ENCODE assay signal across 1 cellular context in the genomic region with DNA sequence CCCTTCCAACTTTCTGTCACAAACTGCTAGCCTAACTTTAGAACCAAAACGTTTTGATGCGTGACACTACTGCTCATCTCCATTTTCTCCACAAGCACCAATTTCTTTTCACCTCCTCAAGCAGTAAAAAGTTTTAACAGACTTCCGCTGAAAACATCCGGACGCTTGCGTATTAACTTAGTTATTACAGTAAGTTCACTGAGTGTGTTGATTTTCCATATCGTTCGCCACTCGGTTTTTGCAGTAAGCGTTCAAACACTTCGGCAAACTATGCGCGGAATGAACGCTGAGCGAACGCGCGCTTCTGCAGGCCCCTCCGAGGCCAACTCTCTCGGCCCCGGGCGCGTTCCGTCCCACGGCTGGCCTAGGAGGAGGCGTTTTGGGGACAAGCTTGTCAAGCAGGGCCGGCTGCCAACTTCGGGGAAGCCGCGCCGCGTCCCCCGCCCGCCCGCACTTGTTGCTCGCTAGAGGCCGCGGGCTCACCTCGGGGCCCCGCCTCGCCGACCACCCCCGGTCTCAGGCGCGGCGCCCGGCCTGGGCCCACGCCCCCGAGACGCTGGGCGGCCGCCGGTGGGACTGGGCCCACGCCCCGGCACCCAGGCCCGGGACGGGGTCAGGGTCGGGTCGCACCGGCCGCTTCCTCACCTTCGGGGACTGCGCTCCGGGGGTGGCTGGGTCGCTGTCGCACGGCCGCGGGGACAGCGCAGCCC.
TF ChIP-seq lines count a peak whose summit lies in the region.

No MANE protein-coding gene starts in this region.

TF ChIP-seq in HepG2, 621 proteins besides CTCF, POLR2A, EP300 and RAD21 (continues in another document):
- TF ChIP-seq GABPB1 (CRISPR knock-in tag; IDR thresholded peaks at IDR 0.05) (peak; percentile 35; the same call in 1 of the 2 replicates), ZNF746 (CRISPR knock-in tag; IDR thresholded peaks at IDR 0.05) (no peak), AGO1 (IDR thresholded peaks at IDR 0.05; ENCODE audit: low read depth, low read length, poor library complexity, severe bottlenecking) (peak; percentile 85), GABPA (IDR thresholded peaks at IDR 0.05; ENCODE audit: low read depth, low read length) (no peak), GABPA (CRISPR knock-in tag; IDR thresholded peaks at IDR 0.05; ENCODE audit: low read depth) (no peak), KLF15 (CRISPR knock-in tag; IDR thresholded peaks at IDR 0.05; ENCODE audit: borderline replicate concordance) (no peak), NPAS2 (CRISPR knock-in tag; IDR thresholded peaks at IDR 0.05; ENCODE audit: borderline replicate concordance) (no peak), MIER2 (CRISPR knock-in tag; IDR thresholded peaks at IDR 0.05) (no peak), ZSCAN9 (CRISPR knock-in tag; IDR thresholded peaks at IDR 0.05; ENCODE audit: borderline replicate concordance) (peak; percentile 36; the same call in 1 of the 2 replicates), SIX1 (CRISPR knock-in tag; IDR thresholded peaks at IDR 0.05; ENCODE audit: borderline replicate concordance) (no peak), ISL2 (CRISPR knock-in tag; IDR thresholded peaks at IDR 0.05) (no peak), ZNF546 (CRISPR knock-in tag; conservative IDR thresholded peaks at IDR 0.05) (no peak), NONO (IDR thresholded peaks at IDR 0.05) (no peak), NONO (CRISPR knock-in tag; conservative IDR thresholded peaks at IDR 0.05) (no peak), ZNF672 (CRISPR knock-in tag; IDR thresholded peaks at IDR 0.05) (no peak), ZNF550 (CRISPR knock-in tag; IDR thresholded peaks at IDR 0.05; ENCODE audit: borderline replicate concordance) (no peak), HNRNPLL (IDR thresholded peaks at IDR 0.05; ENCODE audit: low read depth, low read length, poor library complexity, severe bottlenecking) (no peak), CBX1 (IDR thresholded peaks at IDR 0.05; ENCODE audit: low read depth) (no peak), ZNF350 (CRISPR knock-in tag; IDR thresholded peaks at IDR 0.05; ENCODE audit: borderline replicate concordance, low read depth) (no peak), FOXA1 (IDR thresholded peaks at IDR 0.05) (no peak), FOXA1 (CRISPR knock-in tag; IDR thresholded peaks at IDR 0.05) (0 out of 2 replicates have a peak, but pooled peaks have one; percentile 9), ZNF530 (CRISPR knock-in tag; IDR thresholded peaks at IDR 0.05; ENCODE audit: low read depth) (0 out of 2 replicates have a peak, but pooled peaks have one; percentile 35), MTF1 (CRISPR knock-in tag; IDR thresholded peaks at IDR 0.05) (no peak), ZNF432 (CRISPR knock-in tag; IDR thresholded peaks at IDR 0.05; ENCODE audit: borderline replicate concordance) (no peak), RFX1 (IDR thresholded peaks at IDR 0.05) (no peak), FOXK2 (IDR thresholded peaks at IDR 0.05) (no peak), HNRNPK (IDR thresholded peaks at IDR 0.05; ENCODE audit: low read depth, low read length, poor library complexity, severe bottlenecking) (no peak), POLR2G (IDR thresholded peaks at IDR 0.05; ENCODE audit: low read depth, low read length) (no peak; the same call in none of the 2 replicates), TBX3 (IDR thresholded peaks at IDR 0.05; ENCODE audit: borderline replicate concordance) (no peak), ZNF225 (CRISPR knock-in tag; IDR thresholded peaks at IDR 0.05) (no peak), RBFOX2 (IDR thresholded peaks at IDR 0.05; ENCODE audit: low read depth, low read length) (peak; percentile 59), CC2D1A (CRISPR knock-in tag; IDR thresholded peaks at IDR 0.05) (no peak), KAT2B (IDR thresholded peaks at IDR 0.05; ENCODE audit: borderline replicate concordance, low read depth, low read length) (no peak), RORA (CRISPR knock-in tag; IDR thresholded peaks at IDR 0.05) (no peak), ZNF567 (CRISPR knock-in tag; IDR thresholded peaks at IDR 0.05; ENCODE audit: borderline replicate concordance) (no peak), SNAPC2 (CRISPR knock-in tag; IDR thresholded peaks at IDR 0.05) (no peak), SOX5 (CRISPR knock-in tag; IDR thresholded peaks at IDR 0.05; ENCODE audit: borderline replicate concordance) (no peak), NRL (CRISPR knock-in tag; IDR thresholded peaks at IDR 0.05; ENCODE audit: borderline replicate concordance) (no peak), TCF7 (IDR thresholded peaks at IDR 0.05; ENCODE audit: low read depth) (no peak), ZSCAN31 (CRISPR knock-in tag; IDR thresholded peaks at IDR 0.05; ENCODE audit: low read depth) (no peak), CBX5 (CRISPR knock-in tag; IDR thresholded peaks at IDR 0.05; ENCODE audit: borderline replicate concordance) (no peak), TRIM24 (CRISPR knock-in tag; IDR thresholded peaks at IDR 0.05) (no peak)
- TF ChIP-seq, protein P1, sequence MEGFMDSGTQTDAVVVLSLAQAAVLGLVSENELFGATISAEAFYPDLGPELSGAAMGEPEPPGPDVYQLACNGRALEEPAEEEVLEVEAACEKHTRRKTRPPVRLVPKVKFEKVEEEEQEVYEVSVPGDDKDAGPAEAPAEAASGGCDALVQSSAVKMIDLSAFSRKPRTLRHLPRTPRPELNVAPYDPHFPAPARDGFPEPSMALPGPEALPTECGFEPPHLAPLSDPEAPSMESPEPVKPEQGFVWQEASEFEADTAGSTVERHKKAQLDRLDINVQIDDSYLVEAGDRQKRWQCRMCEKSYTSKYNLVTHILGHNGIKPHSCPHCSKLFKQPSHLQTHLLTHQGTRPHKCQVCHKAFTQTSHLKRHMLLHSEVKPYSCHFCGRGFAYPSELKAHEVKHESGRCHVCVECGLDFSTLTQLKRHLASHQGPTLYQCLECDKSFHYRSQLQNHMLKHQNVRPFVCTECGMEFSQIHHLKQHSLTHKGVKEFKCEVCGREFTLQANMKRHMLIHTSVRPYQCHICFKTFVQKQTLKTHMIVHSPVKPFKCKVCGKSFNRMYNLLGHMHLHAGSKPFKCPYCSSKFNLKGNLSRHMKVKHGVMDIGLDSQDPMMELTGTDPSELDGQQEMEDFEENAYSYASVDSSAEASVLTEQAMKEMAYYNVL (CRISPR knock-in tag; IDR thresholded peaks at IDR 0.05; ENCODE audit: borderline replicate concordance) = no peak
- TF ChIP-seq, protein P2, sequence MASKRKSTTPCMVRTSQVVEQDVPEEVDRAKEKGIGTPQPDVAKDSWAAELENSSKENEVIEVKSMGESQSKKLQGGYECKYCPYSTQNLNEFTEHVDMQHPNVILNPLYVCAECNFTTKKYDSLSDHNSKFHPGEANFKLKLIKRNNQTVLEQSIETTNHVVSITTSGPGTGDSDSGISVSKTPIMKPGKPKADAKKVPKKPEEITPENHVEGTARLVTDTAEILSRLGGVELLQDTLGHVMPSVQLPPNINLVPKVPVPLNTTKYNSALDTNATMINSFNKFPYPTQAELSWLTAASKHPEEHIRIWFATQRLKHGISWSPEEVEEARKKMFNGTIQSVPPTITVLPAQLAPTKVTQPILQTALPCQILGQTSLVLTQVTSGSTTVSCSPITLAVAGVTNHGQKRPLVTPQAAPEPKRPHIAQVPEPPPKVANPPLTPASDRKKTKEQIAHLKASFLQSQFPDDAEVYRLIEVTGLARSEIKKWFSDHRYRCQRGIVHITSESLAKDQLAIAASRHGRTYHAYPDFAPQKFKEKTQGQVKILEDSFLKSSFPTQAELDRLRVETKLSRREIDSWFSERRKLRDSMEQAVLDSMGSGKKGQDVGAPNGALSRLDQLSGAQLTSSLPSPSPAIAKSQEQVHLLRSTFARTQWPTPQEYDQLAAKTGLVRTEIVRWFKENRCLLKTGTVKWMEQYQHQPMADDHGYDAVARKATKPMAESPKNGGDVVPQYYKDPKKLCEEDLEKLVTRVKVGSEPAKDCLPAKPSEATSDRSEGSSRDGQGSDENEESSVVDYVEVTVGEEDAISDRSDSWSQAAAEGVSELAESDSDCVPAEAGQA (IDR thresholded peaks at IDR 0.05; ENCODE audit: low read depth) = no peak
- TF ChIP-seq, protein P2 (CRISPR knock-in tag; IDR thresholded peaks at IDR 0.05; ENCODE audit: borderline replicate concordance) = 0 out of 2 replicates have a peak, but pooled peaks have one; percentile 72
- TF ChIP-seq, protein P3, sequence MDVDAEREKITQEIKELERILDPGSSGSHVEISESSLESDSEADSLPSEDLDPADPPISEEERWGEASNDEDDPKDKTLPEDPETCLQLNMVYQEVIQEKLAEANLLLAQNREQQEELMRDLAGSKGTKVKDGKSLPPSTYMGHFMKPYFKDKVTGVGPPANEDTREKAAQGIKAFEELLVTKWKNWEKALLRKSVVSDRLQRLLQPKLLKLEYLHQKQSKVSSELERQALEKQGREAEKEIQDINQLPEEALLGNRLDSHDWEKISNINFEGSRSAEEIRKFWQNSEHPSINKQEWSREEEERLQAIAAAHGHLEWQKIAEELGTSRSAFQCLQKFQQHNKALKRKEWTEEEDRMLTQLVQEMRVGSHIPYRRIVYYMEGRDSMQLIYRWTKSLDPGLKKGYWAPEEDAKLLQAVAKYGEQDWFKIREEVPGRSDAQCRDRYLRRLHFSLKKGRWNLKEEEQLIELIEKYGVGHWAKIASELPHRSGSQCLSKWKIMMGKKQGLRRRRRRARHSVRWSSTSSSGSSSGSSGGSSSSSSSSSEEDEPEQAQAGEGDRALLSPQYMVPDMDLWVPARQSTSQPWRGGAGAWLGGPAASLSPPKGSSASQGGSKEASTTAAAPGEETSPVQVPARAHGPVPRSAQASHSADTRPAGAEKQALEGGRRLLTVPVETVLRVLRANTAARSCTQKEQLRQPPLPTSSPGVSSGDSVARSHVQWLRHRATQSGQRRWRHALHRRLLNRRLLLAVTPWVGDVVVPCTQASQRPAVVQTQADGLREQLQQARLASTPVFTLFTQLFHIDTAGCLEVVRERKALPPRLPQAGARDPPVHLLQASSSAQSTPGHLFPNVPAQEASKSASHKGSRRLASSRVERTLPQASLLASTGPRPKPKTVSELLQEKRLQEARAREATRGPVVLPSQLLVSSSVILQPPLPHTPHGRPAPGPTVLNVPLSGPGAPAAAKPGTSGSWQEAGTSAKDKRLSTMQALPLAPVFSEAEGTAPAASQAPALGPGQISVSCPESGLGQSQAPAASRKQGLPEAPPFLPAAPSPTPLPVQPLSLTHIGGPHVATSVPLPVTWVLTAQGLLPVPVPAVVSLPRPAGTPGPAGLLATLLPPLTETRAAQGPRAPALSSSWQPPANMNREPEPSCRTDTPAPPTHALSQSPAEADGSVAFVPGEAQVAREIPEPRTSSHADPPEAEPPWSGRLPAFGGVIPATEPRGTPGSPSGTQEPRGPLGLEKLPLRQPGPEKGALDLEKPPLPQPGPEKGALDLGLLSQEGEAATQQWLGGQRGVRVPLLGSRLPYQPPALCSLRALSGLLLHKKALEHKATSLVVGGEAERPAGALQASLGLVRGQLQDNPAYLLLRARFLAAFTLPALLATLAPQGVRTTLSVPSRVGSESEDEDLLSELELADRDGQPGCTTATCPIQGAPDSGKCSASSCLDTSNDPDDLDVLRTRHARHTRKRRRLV (CRISPR knock-in tag; IDR thresholded peaks at IDR 0.05) = 0 out of 2 replicates have a peak, but pooled peaks have one; percentile 45
